11 cellular contexts compared by ENCODE assay signal in genomic region chr21:46552274-46552673, GRCh38. TPM values are rescaled to one million over a fixed set of nuclear protein-coding genes. Genes with fewer than 3 reads are reported as not detected.
A peak's percentile ranks its signal among the peaks of the same experiment; 100 is the strongest.
DNase-seq lines count a peak whose midpoint lies in the region; ATAC-seq and TF ChIP-seq lines count a peak whose summit lies in the region.
"Had no signal": no experiment of that assay in that cellular context is flagged by ENCODE, and none has a peak within 500 bp of the region (broad histone marks: within the 10 kb centered on the region; RNA-seq: fewer than 3 reads in every experiment).

No MANE protein-coding gene starts in this region.

- TF ChIP-seq CTCF in WERI-Rb-1 (IDR thresholded peaks at IDR 0.05; ENCODE audit: low read depth, low read length) (no peak), right lobe of liver (IDR thresholded peaks at IDR 0.05) (no peak)

- H3K36me3 ChIP-seq in WERI-Rb-1: peaks cover 68% of the 10 kb centered on the region
- peaks cover 0 to 25% (median 3%) of the 10 kb centered on the region in 4 donors for H3K36me3 ChIP-seq in right lobe of liver
- peaks cover 44% of the 10 kb centered on the region for H3K36me3 ChIP-seq in thymus (ENCODE audit: control insufficient read depth, insufficient read depth)

- H3K9me3 ChIP-seq in WERI-Rb-1 (ENCODE audit: severe bottlenecking) (no peaks in the 10 kb centered on the region), right lobe of liver (no peaks in the 10 kb centered on the region), thymus (ENCODE audit: control insufficient read depth) (no peaks in the 10 kb centered on the region)

- no peaks in the 10 kb centered on the region for H3K27me3 ChIP-seq in WERI-Rb-1 (ENCODE audit: insufficient read depth, low read depth, severe bottlenecking)
- no peaks in the 10 kb centered on the region for H3K27me3 ChIP-seq in right lobe of liver
- H3K27me3 ChIP-seq in thymus (ENCODE audit: control insufficient read depth, insufficient read depth): no peaks in the 10 kb centered on the region

- no peaks in the 10 kb centered on the region for H3K9me3 Mint-ChIP-seq in activated naive CD4-positive, alpha-beta T cell treated with anti-CD3 and anti-CD28 coated beads, Interleukin-2, amount 10 ng/mL, durations not matched to agents 7 days and 5 days

- no peak for TF ChIP-seq POLR2A in right lobe of liver (IDR thresholded peaks at IDR 0.05)

- peak overlapping the region; percentile 37 for H3K4me3 Mint-ChIP-seq in activated naive CD4-positive, alpha-beta T cell treated with anti-CD3 and anti-CD28 coated beads, Interleukin-2, amount 10 ng/mL, durations not matched to agents 7 days and 5 days

- intact Hi-C loops in right lobe of liver (cut with DNase I): no loop called here
- intact Hi-C loops in posterior cingulate gyrus (cut with DNase I): no loop called here

- H3K27ac Mint-ChIP-seq in activated naive CD4-positive, alpha-beta T cell treated with anti-CD3 and anti-CD28 coated beads, Interleukin-2, amount 10 ng/mL, durations not matched to agents 7 days and 5 days: peak overlapping the region; percentile 94

- H3K4me3 ChIP-seq in WERI-Rb-1 (ENCODE audit: low read depth, low read length): no peak overlapping the region
- H3K4me3 ChIP-seq in right lobe of liver: no peak overlapping the region
- H3K4me3 ChIP-seq in thymus (ENCODE audit: low read length): no peak overlapping the region

- ATAC-seq in right lobe of liver (peak; percentile 48 to 71 (median 62)), HG03159 (IDR thresholded peaks at IDR 0.05; ENCODE audit: unreplicated experiment) (no peak)

- H3K4me1 ChIP-seq in right lobe of liver (no peaks in the 10 kb centered on the region), thymus (ENCODE audit: control insufficient read depth, insufficient read depth, low read length) (no peaks in the 10 kb centered on the region)

- H3K4me1 Mint-ChIP-seq in activated naive CD4-positive, alpha-beta T cell treated with anti-CD3 and anti-CD28 coated beads, Interleukin-2, amount 10 ng/mL, durations not matched to agents 7 days and 5 days: peaks cover 66% of the 10 kb centered on the region

- CTCF ChIA-PET in activated naive CD4-positive, alpha-beta T cell treated with anti-CD3 and anti-CD28 coated beads, Interleukin-2, amount 10 ng/mL, durations not matched to agents 7 days and 5 days (lab: Charles Lee): interaction anchor here (1.7 kb wide), 1 partner anchor 22 kb away, joined by 6 read pairs; no protein-coding TSS in a partner anchor

- DNase-seq in activated naive CD4-positive, alpha-beta T cell treated with anti-CD3 and anti-CD28 coated beads, Interleukin-2, amount 10 ng/mL, durations not matched to agents 7 days and 5 days: no peak
- no peak for DNase-seq in activated naive CD4-positive, alpha-beta T cell treated with anti-CD3 and anti-CD28 coated beads, Interleukin-2, amount 50 U/mL, for 16 hours
- DNase-seq in WERI-Rb-1: no peak
- no peak for DNase-seq in right lobe of liver
- DNase-seq in posterior cingulate gyrus: no peak
- DNase-seq in iPS-NIHi7 (ENCODE audit: extremely low spot score): no peak
- DNase-seq: HCEC 1CT, islet precursor cell, NCI-H526 had no signal

- H3K36me3 Mint-ChIP-seq in activated naive CD4-positive, alpha-beta T cell treated with anti-CD3 and anti-CD28 coated beads, Interleukin-2, amount 10 ng/mL, durations not matched to agents 7 days and 5 days: peaks cover 57% of the 10 kb centered on the region

- WGBS in right lobe of liver (ENCODE audit: insufficient coverage, low coverage, low lambda C conversion rate, missing lambda C conversion rate): 66% methylated on average over 5 of the region's 5 CpGs
- WGBS in thymus: 38% methylated on average over 5 of the region's 5 CpGs

- H3K27me3 Mint-ChIP-seq in activated naive CD4-positive, alpha-beta T cell treated with anti-CD3 and anti-CD28 coated beads, Interleukin-2, amount 10 ng/mL, durations not matched to agents 7 days and 5 days: no peaks in the 10 kb centered on the region

- H3K27ac ChIP-seq in WERI-Rb-1 (peak overlapping the region; percentile 34; the same call in 1 of the 2 replicates), right lobe of liver (peak overlapping the region in 2 of 3 donors; percentile 4 to 21), thymus (ENCODE audit: low read depth) (peak overlapping the region; percentile 53)

RNA-seq across cellular contexts. Expression of gene S100B, which starts 52.6 kb away (rescaled TPM):
- under 1 TPM in 3 of 6 experiments, not detected in 3; 0.49 to 0.78 (median 0.62) TPM for total RNA-seq in right lobe of liver
- 46.3 TPM for polyA plus RNA-seq in thymus
